In the genomic region with DNA sequence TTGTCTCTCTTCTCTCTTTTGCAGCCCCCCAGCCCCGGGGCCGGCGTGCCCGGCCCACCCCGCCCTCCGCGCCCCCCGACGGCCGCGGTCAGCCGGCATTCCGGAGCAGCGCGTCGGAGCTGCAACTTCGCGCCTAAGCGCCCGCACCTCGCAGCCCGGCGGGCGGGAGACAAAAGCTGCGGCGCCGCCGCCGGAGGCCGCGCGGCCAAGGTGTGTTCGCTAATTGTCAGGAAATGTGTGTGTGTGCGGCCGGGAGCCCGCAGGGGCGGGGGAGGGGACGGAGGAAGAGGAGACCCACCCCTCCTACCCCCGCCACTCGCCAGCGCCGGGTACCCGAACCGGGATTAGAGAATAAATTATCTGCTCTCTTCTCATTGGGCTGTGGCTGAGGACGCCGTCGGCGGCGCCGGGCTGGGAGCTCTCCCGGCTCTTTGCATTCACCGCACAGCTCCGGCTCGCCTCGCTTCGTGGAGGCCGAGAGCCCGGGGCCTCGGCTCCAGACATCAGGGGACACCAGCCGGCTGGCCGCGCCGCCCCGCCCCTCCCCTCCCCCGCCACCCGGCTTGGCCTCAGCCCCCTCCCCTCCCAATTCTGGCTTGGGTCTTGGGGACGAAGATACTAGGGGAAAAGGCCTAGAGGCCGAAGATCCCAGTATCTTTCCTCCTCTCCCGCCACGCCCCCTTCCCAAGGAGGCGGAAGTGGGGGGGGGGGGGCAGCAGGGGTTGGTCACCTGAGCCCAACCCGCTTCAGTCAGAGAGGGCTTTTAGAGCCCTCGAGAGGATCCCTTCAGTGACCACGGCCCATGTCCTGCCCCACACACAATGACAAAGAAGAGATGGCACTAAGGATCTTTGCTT, we compare ENCODE assay signal across 9 cellular contexts. TPM values are rescaled to one million over a fixed set of nuclear protein-coding genes. Genes with fewer than 3 reads are reported as not detected.
DNase-seq lines count a peak whose midpoint lies in the region; ATAC-seq, FAIRE-seq and TF ChIP-seq lines count a peak whose summit lies in the region.
"Had no signal": no experiment of that assay in that cellular context is flagged by ENCODE, and none has a peak within 500 bp of the region (broad histone marks: within the 10 kb centered on the region; RNA-seq: fewer than 3 reads in every experiment).

No MANE protein-coding gene starts in this region.

- no peaks in the 10 kb centered on the region for H3K36me3 ChIP-seq in Panc1 (ENCODE audit: control insufficient read depth, insufficient read depth, low read length)
- H3K36me3 ChIP-seq in testis (ENCODE audit: low read depth, missing control alignments) = no peaks in the 10 kb centered on the region

- peaks cover 79% of the 10 kb centered on the region for H3K27me3 Mint-ChIP-seq in activated CD8-positive, alpha-beta memory T cell treated with anti-CD3 and anti-CD28 coated beads, Interleukin-2, amount 10 ng/mL, durations not matched to agents 7 days and 5 days

- no TSS peak for BruUV-seq in Panc1 (replicated peaks; lab: Mats Ljungman, UMichigan)

- no peak for TF ChIP-seq POLR2A in testis (IDR thresholded peaks at IDR 0.05)
- TF ChIP-seq POLR2A in erythroblast (IDR thresholded peaks at IDR 0.05; ENCODE audit: low read length) = no peak

- CTCF ChIA-PET in activated CD8-positive, alpha-beta memory T cell treated with anti-CD3 and anti-CD28 coated beads, Interleukin-2, amount 10 ng/mL, durations not matched to agents 7 days and 5 days (lab: Charles Lee) = interaction anchor here (1.2 to 3.6 kb wide), 5 partner anchors 23 to 122 kb away, joined by 3 to 25 read pairs (median 6); no protein-coding TSS in a partner anchor
- CTCF ChIA-PET in Panc1 (lab: Charles Lee) = interaction anchor here (0.6 to 0.7 kb wide), 3 partner anchors 16 to 1836 kb away, joined by 5 to 11 read pairs (median 8); no protein-coding TSS in a partner anchor

- peaks cover 13% of the 10 kb centered on the region for H3K4me1 Mint-ChIP-seq in activated CD8-positive, alpha-beta memory T cell treated with anti-CD3 and anti-CD28 coated beads, Interleukin-2, amount 10 ng/mL, durations not matched to agents 7 days and 5 days

- H3K27me3 ChIP-seq in Panc1 (ENCODE audit: control insufficient read depth, insufficient read depth, low read length) = peaks cover 31% of the 10 kb centered on the region
- no peaks in the 10 kb centered on the region for H3K27me3 ChIP-seq in right cardiac atrium (ENCODE audit: control insufficient read depth, insufficient read depth)
- no peaks in the 10 kb centered on the region for H3K27me3 ChIP-seq in testis

- ATAC-seq in activated CD8-positive, alpha-beta memory T cell treated with anti-CD3 and anti-CD28 coated beads, Interleukin-2, amount 10 ng/mL, durations not matched to agents 7 days and 5 days = no peak
- ATAC-seq in Panc1 = peak; percentile 75
- ATAC-seq in right cardiac atrium = no peak
- no peak for ATAC-seq in HG02623 (IDR thresholded peaks at IDR 0.05; ENCODE audit: unreplicated experiment)

- H3K4me3 ChIP-seq in Panc1 (ENCODE audit: low read depth in 2 of 2, low read length in 2 of 2) (peak overlapping the region; percentile 32 to 44), right cardiac atrium (ENCODE audit: low read length) (peak overlapping the region; percentile 8), testis (peak overlapping the region; percentile 32 to 36)

- POLR2A ChIA-PET in Panc1 (lab: Charles Lee) = interaction anchor here (0.7 to 1.7 kb wide), 2 partner anchors 9 to 38 kb away, joined by 4 to 7 read pairs; no protein-coding TSS in a partner anchor

- 2% methylated on average over 72 of the region's 74 CpGs for WGBS in right cardiac atrium
- WGBS in testis, 2 donors = 3 to 5% methylated on average over 49 to 51 of the region's 74 CpGs

- H3K9me3 Mint-ChIP-seq in activated CD8-positive, alpha-beta memory T cell treated with anti-CD3 and anti-CD28 coated beads, Interleukin-2, amount 10 ng/mL, durations not matched to agents 7 days and 5 days (ENCODE audit: low read depth) = no peaks in the 10 kb centered on the region

- no peak for FAIRE-seq in GM19239 (lab: Jason Lieb, UNC)

- in situ Hi-C loops in Panc1 (cut with HindIII; ENCODE audit: low pct_unique_long_range_greater_than_20kb, low sequenced_read_pairs) = no loop called here

- H3K27ac Mint-ChIP-seq in activated CD8-positive, alpha-beta memory T cell treated with anti-CD3 and anti-CD28 coated beads, Interleukin-2, amount 10 ng/mL, durations not matched to agents 7 days and 5 days = no peak overlapping the region

- H3K9me3 ChIP-seq in Panc1 (ENCODE audit: control insufficient read depth, insufficient read depth, low read depth, low read length) (no peaks in the 10 kb centered on the region), right cardiac atrium (ENCODE audit: control insufficient read depth, low read length) (no peaks in the 10 kb centered on the region), testis (no peaks in the 10 kb centered on the region)

- no peak overlapping the region for H3K4me3 Mint-ChIP-seq in activated CD8-positive, alpha-beta memory T cell treated with anti-CD3 and anti-CD28 coated beads, Interleukin-2, amount 10 ng/mL, durations not matched to agents 7 days and 5 days

- H3K36me3 Mint-ChIP-seq in activated CD8-positive, alpha-beta memory T cell treated with anti-CD3 and anti-CD28 coated beads, Interleukin-2, amount 10 ng/mL, durations not matched to agents 7 days and 5 days = no peaks in the 10 kb centered on the region

- H3K4me1 ChIP-seq in Panc1 (ENCODE audit: control insufficient read depth, insufficient read depth, low read length) (no peaks in the 10 kb centered on the region; the same call in 1 of the 2 replicates), right cardiac atrium (ENCODE audit: control insufficient read depth, insufficient read depth, low read length) (no peaks in the 10 kb centered on the region), testis (peaks cover 27% of the 10 kb centered on the region)

- intact Hi-C loops in Panc1 (cut with micrococcal nuclease; ENCODE audit: unreplicated experiment) = no loop called here
- intact Hi-C loops in right cardiac atrium (cut with DNase I) = no loop called here
- intact Hi-C loops in testis (cut with DNase I; ENCODE audit: low total_unique reads) = no loop called here

- DNase-seq in activated CD8-positive, alpha-beta memory T cell treated with anti-CD3 and anti-CD28 coated beads for 24 hours = peak; percentile 67
- DNase-seq in activated CD8-positive, alpha-beta memory T cell treated with anti-CD3 and anti-CD28 coated beads, Interleukin-2, amount 10 ng/mL, durations not matched to agents 7 days and 5 days = no peak
- DNase-seq in Panc1 (ENCODE audit: low read depth, low spot score) (no peak), right cardiac atrium (no peak), testis (no peak), erythroblast (lab: John Stamatoyannopoulos, UW) (no peak), GM19239 (ENCODE audit: insufficient read length, low spot score) (no peak)

- TF ChIP-seq CTCF in Panc1 (IDR thresholded peaks at IDR 0.05) (no peak), testis (IDR thresholded peaks at IDR 0.05) (no peak)

- no peak overlapping the region for H3K27ac ChIP-seq in Panc1 (ENCODE audit: low read length)
- H3K27ac ChIP-seq in right cardiac atrium (ENCODE audit: low read length) = no peak overlapping the region
- no peak overlapping the region for H3K27ac ChIP-seq in testis
- H3K27ac ChIP-seq: HL-60 had no signal

RNA-seq across cellular contexts. Expression of a gene that starts 1.3 kb away (rescaled TPM):
- total RNA-seq in activated CD8-positive, alpha-beta memory T cell treated with anti-CD3 and anti-CD28 coated beads, Interleukin-2, amount 10 ng/mL, durations not matched to agents 7 days and 5 days = under 1 TPM; 0.19 to 0.47 TPM
- total RNA-seq in Panc1 (2021; ENCODE audit: unreplicated experiment) (0.31 TPM), right cardiac atrium (under 1 TPM in 1 of 4 donors, not detected in 3; 0.09 TPM), testis (10 to 100 TPM; 14.4 to 15.5 TPM)
- polyA plus RNA-seq in Panc1 (2012; ENCODE audit: insufficient read length) = not detected
- polyA plus RNA-seq in right cardiac atrium (0.07 TPM), testis (ENCODE audit: insufficient read depth, low read depth, low replicate concordance) (5.9 TPM)

RNA-seq across cellular contexts. Expression of a gene that starts 35.2 kb away (rescaled TPM):
- total RNA-seq in activated CD8-positive, alpha-beta memory T cell treated with anti-CD3 and anti-CD28 coated beads, Interleukin-2, amount 10 ng/mL, durations not matched to agents 7 days and 5 days = 1 to 10 TPM in 1 of 2 experiments, under 1 TPM in 1; 0.54 to 1.8 TPM
- total RNA-seq in Panc1 (2021; ENCODE audit: unreplicated experiment) (not detected), right cardiac atrium (not detected), testis (10 to 100 TPM; 35.2 to 71.1 TPM)
- not detected for polyA plus RNA-seq in Panc1 (2012; ENCODE audit: insufficient read length)
- polyA plus RNA-seq in right cardiac atrium (not detected), testis (ENCODE audit: insufficient read depth, low read depth, low replicate concordance) (83.2 TPM)

RNA-seq across cellular contexts. Expression of a gene that starts 47.4 kb away (rescaled TPM):
- 1 to 10 TPM; 4.0 to 5.2 TPM for total RNA-seq in activated CD8-positive, alpha-beta memory T cell treated with anti-CD3 and anti-CD28 coated beads, Interleukin-2, amount 10 ng/mL, durations not matched to agents 7 days and 5 days
- total RNA-seq in Panc1 (2021; ENCODE audit: unreplicated experiment) (7.0 TPM), right cardiac atrium (100 to 1,000 TPM in 3 of 4 donors, 10 to 100 TPM in 1; 80.2 to 148 (median 141) TPM), testis (1 to 10 TPM; 6.5 to 8.5 TPM)
- 6.7 TPM for polyA plus RNA-seq in Panc1 (2012; ENCODE audit: insufficient read length)
- polyA plus RNA-seq in right cardiac atrium (150 TPM), testis (ENCODE audit: insufficient read depth, low read depth, low replicate concordance) (9.2 TPM)

Comparison
In these comparisons a context has a peak if more than half of its experiments do, and no peak if none do; other contexts are left out.
1. RNA of a gene that starts 1.3 kb away (total RNA-seq): 14.4 to 15.5 TPM in testis; 0.19 to 0.47 TPM in activated CD8-positive, alpha-beta memory T cell treated with anti-CD3 and anti-CD28 coated beads, Interleukin-2, amount 10 ng/mL, durations not matched to agents 7 days and 5 days, 0.31 TPM in Panc1 (single experiment) and 0.09 TPM in right cardiac atrium; every median in the first group is over 10 times any median in the second.
2. RNA of a gene that starts 35.2 kb away (total RNA-seq): 35.2 to 71.1 TPM in testis; 0.54 to 1.8 TPM in activated CD8-positive, alpha-beta memory T cell treated with anti-CD3 and anti-CD28 coated beads, Interleukin-2, amount 10 ng/mL, durations not matched to agents 7 days and 5 days, not detected in Panc1 (single experiment) and not detected in right cardiac atrium; every median in the first group is over 10 times any median in the second.
3. RNA of a gene that starts 47.4 kb away (total RNA-seq): 80.2 to 148 TPM in right cardiac atrium; 6.5 to 8.5 TPM in testis, 7.0 TPM in Panc1 (single experiment) and 4.0 to 5.2 TPM in activated CD8-positive, alpha-beta memory T cell treated with anti-CD3 and anti-CD28 coated beads, Interleukin-2, amount 10 ng/mL, durations not matched to agents 7 days and 5 days; every median in the first group is over 4 times any median in the second.
4. Peak in every context shown above with its lines, with median percentiles within 50 percentile points of each other: H3K4me3 ChIP-seq.